In the genomic region with DNA sequence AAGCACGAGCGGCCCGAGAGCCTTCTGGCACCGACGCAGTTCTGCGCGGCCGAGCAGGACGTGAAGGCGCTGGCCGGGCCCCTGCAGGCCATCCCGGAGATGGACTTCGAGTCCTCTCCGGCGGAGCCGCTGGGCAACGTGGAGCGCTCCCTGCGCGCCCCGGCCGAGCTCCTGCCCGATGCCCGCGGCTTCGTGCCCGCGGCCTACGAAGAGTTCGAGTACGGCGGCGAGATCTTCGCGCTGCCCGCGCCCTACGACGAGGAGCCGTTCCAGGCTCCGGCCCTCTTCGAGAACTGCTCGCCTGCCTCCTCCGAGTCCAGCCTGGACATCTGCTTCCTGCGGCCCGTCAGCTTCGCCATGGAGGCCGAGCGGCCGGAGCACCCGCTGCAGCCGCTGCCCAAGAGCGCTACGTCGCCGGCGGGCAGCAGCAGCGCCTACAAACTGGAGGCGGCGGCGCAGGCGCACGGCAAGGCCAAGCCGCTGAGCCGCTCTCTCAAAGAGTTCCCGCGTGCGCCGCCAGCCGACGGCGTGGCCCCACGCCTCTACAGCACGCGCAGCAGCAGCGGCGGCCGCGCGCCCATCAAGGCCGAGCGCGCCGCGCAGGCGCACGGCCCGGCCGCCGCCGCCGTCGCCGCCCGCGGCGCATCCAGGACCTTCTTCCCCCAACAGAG, we compare ENCODE assay signal across 9 cellular contexts.
DNase-seq lines count a peak whose midpoint lies in the region; ATAC-seq and TF ChIP-seq lines count a peak whose summit lies in the region.
"Had no signal": no experiment of that assay in that cellular context is flagged by ENCODE, and none has a peak within 500 bp of the region (broad histone marks: within the 10 kb centered on the region; RNA-seq: fewer than 3 reads in every experiment).

No MANE protein-coding gene starts in this region.

- H3K79me2 ChIP-seq in neural cell (replicated peaks; ENCODE audit: insufficient read depth, low read length), result no peaks in the 10 kb centered on the region

- H3K4me2 ChIP-seq in neural cell (ENCODE audit: low read length), result no peak overlapping the region

- peak; percentile 45 for ATAC-seq in GM18499 (IDR thresholded peaks at IDR 0.05; ENCODE audit: insufficient read depth, unreplicated experiment)
- peak; percentile 73 for ATAC-seq in HG03558 (IDR thresholded peaks at IDR 0.05; ENCODE audit: extremely low read depth, unreplicated experiment)
- peak; percentile 97 to 99 for ATAC-seq in stimulated activated naive B cell treated with anti-CD40 and anti-IgM and Interleukin-4, amounts not matched to agents 10 μg/mL and 1 μg/mL and 100 μg/mL, for 72 hours (replicated peaks)

- H3F3A ChIP-seq in neural cell (ENCODE audit: insufficient read depth, low read length, poor library complexity, severe bottlenecking), result no peaks in the 10 kb centered on the region

- H3K27ac Mint-ChIP-seq in activated T-helper 1 cell treated with anti-CD3 and anti-CD28 coated beads, Interleukin-12 subunit alpha, Interleukin-12 subunit beta, Interleukin-2, Interleukin-4 antibody, amounts not matched to agents 30 ng/mL and 10 ng/mL and 1 ng/mL, durations not matched to agents 14 hours and 24 hours and 36 hours, result no peak overlapping the region
- H3K27ac Mint-ChIP-seq in stimulated activated naive B cell treated with anti-CD40 and anti-IgM and Interleukin-4, amounts not matched to agents 10 μg/mL and 1 μg/mL and 100 μg/mL, for 72 hours, result no peak overlapping the region

- no peaks in the 10 kb centered on the region for H3K9me2 ChIP-seq in neural cell (ENCODE audit: insufficient read depth, low read length)

- no peak for TF ChIP-seq EP300 in neural cell (conservative IDR thresholded peaks at IDR 0.05; ENCODE audit: poor library complexity, severe bottlenecking)

- no peaks in the 10 kb centered on the region for H4K20me1 ChIP-seq in neural cell (ENCODE audit: insufficient read depth)

- H3K27ac ChIP-seq in neural cell (ENCODE audit: low read length), result no peak overlapping the region
- H3K27ac ChIP-seq: SJSA1 had no signal

- no peaks in the 10 kb centered on the region for H3K36me3 ChIP-seq in neural cell (ENCODE audit: insufficient read depth, low read length)
- H3K36me3 ChIP-seq: SJSA1 had no signal

- intact Hi-C loops in activated T-helper 1 cell treated with anti-CD3 and anti-CD28 coated beads, Interleukin-12 subunit alpha, Interleukin-12 subunit beta, Interleukin-2, Interleukin-4 antibody, amounts not matched to agents 30 ng/mL and 10 ng/mL and 1 ng/mL, durations not matched to agents 14 hours and 24 hours and 36 hours (cut with micrococcal nuclease), result loop anchor here (5.0 kb wide), 1 partner anchor 267 kb away; no protein-coding TSS in a partner anchor

- no peak for TF ChIP-seq CTCF in neural cell (IDR thresholded peaks at IDR 0.05; ENCODE audit: poor library complexity, severe bottlenecking)

- H3K9me3 ChIP-seq in neural cell (ENCODE audit: low read length), result no peaks in the 10 kb centered on the region
- H3K9me3 ChIP-seq: SJSA1 had no signal

- DNase-seq in activated T-helper 1 cell treated with anti-CD3 and anti-CD28 coated beads, Interleukin-12 subunit alpha, Interleukin-12 subunit beta, Interleukin-2, Interleukin-4 antibody, amounts not matched to agents 30 ng/mL and 10 ng/mL and 1 ng/mL, durations not matched to agents 14 hours and 24 hours and 36 hours (ENCODE audit: low spot score), result peak; percentile 59
- DNase-seq in fibroblast of peridontal ligament (ENCODE audit: extremely low read depth) (peak; percentile 71), NCI-H2081 treated with DMSO at 0.1 percent for 48 hours (lab: John Stamatoyannopoulos, UW) (no peak), SKM-1 treated with dmso at 0.1 percent for 144 hours (lab: John Stamatoyannopoulos, UW; ENCODE audit: unreplicated experiment) (no peak)
- peak; percentile 49 for DNase-seq in stimulated activated naive B cell treated with anti-CD40 and anti-IgM and Interleukin-4, amounts not matched to agents 10 μg/mL and 1 μg/mL and 100 μg/mL, for 72 hours

- H3K27me3 Mint-ChIP-seq in activated T-helper 1 cell treated with anti-CD3 and anti-CD28 coated beads, Interleukin-12 subunit alpha, Interleukin-12 subunit beta, Interleukin-2, Interleukin-4 antibody, amounts not matched to agents 30 ng/mL and 10 ng/mL and 1 ng/mL, durations not matched to agents 14 hours and 24 hours and 36 hours (ENCODE audit: insufficient read depth), result peaks cover 53% of the 10 kb centered on the region
- H3K27me3 Mint-ChIP-seq in stimulated activated naive B cell treated with anti-CD40 and anti-IgM and Interleukin-4, amounts not matched to agents 10 μg/mL and 1 μg/mL and 100 μg/mL, for 72 hours, result peaks cover 33 to 34% of the 10 kb centered on the region in 2 donors

- peak overlapping the region; percentile 45 for H3K4me3 Mint-ChIP-seq in activated T-helper 1 cell treated with anti-CD3 and anti-CD28 coated beads, Interleukin-12 subunit alpha, Interleukin-12 subunit beta, Interleukin-2, Interleukin-4 antibody, amounts not matched to agents 30 ng/mL and 10 ng/mL and 1 ng/mL, durations not matched to agents 14 hours and 24 hours and 36 hours
- peak overlapping the region; percentile 73 to 82 for H3K4me3 Mint-ChIP-seq in stimulated activated naive B cell treated with anti-CD40 and anti-IgM and Interleukin-4, amounts not matched to agents 10 μg/mL and 1 μg/mL and 100 μg/mL, for 72 hours

- no peak overlapping the region for H2AFZ ChIP-seq in neural cell (ENCODE audit: low read depth, low read length)

- peaks cover 4% of the 10 kb centered on the region for H3K4me1 Mint-ChIP-seq in activated T-helper 1 cell treated with anti-CD3 and anti-CD28 coated beads, Interleukin-12 subunit alpha, Interleukin-12 subunit beta, Interleukin-2, Interleukin-4 antibody, amounts not matched to agents 30 ng/mL and 10 ng/mL and 1 ng/mL, durations not matched to agents 14 hours and 24 hours and 36 hours (ENCODE audit: low read depth)
- H3K4me1 Mint-ChIP-seq in stimulated activated naive B cell treated with anti-CD40 and anti-IgM and Interleukin-4, amounts not matched to agents 10 μg/mL and 1 μg/mL and 100 μg/mL, for 72 hours, result peaks cover 0 to 9% of the 10 kb centered on the region in 2 donors

- peak overlapping the region; percentile 31 for H3K4me3 ChIP-seq in neural cell (ENCODE audit: low read length)
- H3K4me3 ChIP-seq: SJSA1 had no signal

- H3K27me3 ChIP-seq in neural cell (ENCODE audit: insufficient read depth, low read depth, low read length), result no peaks in the 10 kb centered on the region

- no peaks in the 10 kb centered on the region for H3K9me3 Mint-ChIP-seq in activated T-helper 1 cell treated with anti-CD3 and anti-CD28 coated beads, Interleukin-12 subunit alpha, Interleukin-12 subunit beta, Interleukin-2, Interleukin-4 antibody, amounts not matched to agents 30 ng/mL and 10 ng/mL and 1 ng/mL, durations not matched to agents 14 hours and 24 hours and 36 hours
- H3K9me3 Mint-ChIP-seq in stimulated activated naive B cell treated with anti-CD40 and anti-IgM and Interleukin-4, amounts not matched to agents 10 μg/mL and 1 μg/mL and 100 μg/mL, for 72 hours, result no peaks in the 10 kb centered on the region

- no peak for TF ChIP-seq RAD21 in neural cell (conservative IDR thresholded peaks at IDR 0.05)

- peaks cover 1% of the 10 kb centered on the region for H3K36me3 Mint-ChIP-seq in activated T-helper 1 cell treated with anti-CD3 and anti-CD28 coated beads, Interleukin-12 subunit alpha, Interleukin-12 subunit beta, Interleukin-2, Interleukin-4 antibody, amounts not matched to agents 30 ng/mL and 10 ng/mL and 1 ng/mL, durations not matched to agents 14 hours and 24 hours and 36 hours (ENCODE audit: low read depth)
- no peaks in the 10 kb centered on the region for H3K36me3 Mint-ChIP-seq in stimulated activated naive B cell treated with anti-CD40 and anti-IgM and Interleukin-4, amounts not matched to agents 10 μg/mL and 1 μg/mL and 100 μg/mL, for 72 hours

- no peak overlapping the region for H3K9ac ChIP-seq in neural cell (ENCODE audit: low read length)

TF ChIP-seq in neural cell, 6 proteins besides CTCF, POLR2A, EP300 and RAD21:
- TF ChIP-seq TAF1 (IDR thresholded peaks at IDR 0.05; ENCODE audit: low read depth), result no peak

Comparison
In these comparisons a context has a peak if more than half of its experiments do, and no peak if none do; other contexts are left out.
1. ATAC-seq: peak in every context shown above with its lines; median percentile 98 in stimulated activated naive B cell treated with anti-CD40 and anti-IgM and Interleukin-4, amounts not matched to agents 10 μg/mL and 1 μg/mL and 100 μg/mL, for 72 hours; 73 in HG03558; 45 in GM18499.
2. DNase-seq: peak in activated T-helper 1 cell treated with anti-CD3 and anti-CD28 coated beads, Interleukin-12 subunit alpha, Interleukin-12 subunit beta, Interleukin-2, Interleukin-4 antibody, amounts not matched to agents 30 ng/mL and 10 ng/mL and 1 ng/mL, durations not matched to agents 14 hours and 24 hours and 36 hours (single experiment), fibroblast of peridontal ligament (single experiment) and stimulated activated naive B cell treated with anti-CD40 and anti-IgM and Interleukin-4, amounts not matched to agents 10 μg/mL and 1 μg/mL and 100 μg/mL, for 72 hours (single experiment); none in NCI-H2081 treated with DMSO at 0.1 percent for 48 hours (single experiment) and SKM-1 treated with dmso at 0.1 percent for 144 hours (single experiment).